30 cellular contexts compared by ENCODE assay signal in genomic region chr15:41856262-41856661, GRCh38.
"Had no signal": no experiment of that assay in that cellular context is flagged by ENCODE, and none has a peak within 500 bp of the region (broad histone marks: within the 10 kb centered on the region; RNA-seq: fewer than 3 reads in every experiment).

No MANE protein-coding gene starts in this region.

- H3K9me3 ChIP-seq: ovary, psoas muscle, right lobe of liver, sigmoid colon, stomach, thoracic aorta, thyroid gland, tibial nerve, upper lobe of left lung, vagina had no signal

- H3K79me2 ChIP-seq: parathyroid adenoma had no signal

- H3K9me3 Mint-ChIP-seq: naive thymus-derived CD4-positive, alpha-beta T cell; natural killer cell; nephron progenitor cell; neural crest cell; stimulated activated effector memory CD8-positive, alpha-beta T cell treated with anti-CD3 and anti-CD28 coated beads, Interleukin-12 subunit alpha, Interleukin-12 subunit beta, amount 100 ng/mL, for 72 hours; stimulated activated naive B cell treated with anti-CD40 and anti-IgM and Interleukin-4, amounts not matched to agents 10 μg/mL and 1 μg/mL and 100 μg/mL, for 72 hours; stimulated activated naive CD8-positive, alpha-beta T cell treated with anti-CD3 and anti-CD28 coated beads, Interleukin-15, Interleukin-2, amounts not matched to agents 100 ng/mL and 50 ng/mL, for 24 hours had no signal

- H2AFZ ChIP-seq: parathyroid adenoma had no signal

- FAIRE-seq: small intestine, urothelium cell line had no signal

- H3K4me1 Mint-ChIP-seq: natural killer cell had no signal

- H3K36me3 Mint-ChIP-seq: naive thymus-derived CD4-positive, alpha-beta T cell; natural killer cell; stimulated activated effector memory CD8-positive, alpha-beta T cell treated with anti-CD3 and anti-CD28 coated beads, Interleukin-12 subunit alpha, Interleukin-12 subunit beta, amount 100 ng/mL, for 72 hours; stimulated activated naive B cell treated with anti-CD40 and anti-IgM and Interleukin-4, amounts not matched to agents 10 μg/mL and 1 μg/mL and 100 μg/mL, for 72 hours had no signal

- H3K36me3 ChIP-seq: ovary, right lobe of liver, sigmoid colon, stomach, thoracic aorta, thyroid gland, upper lobe of left lung, vagina had no signal

- H3K27ac ChIP-seq: ovary, parathyroid adenoma, psoas muscle, right lobe of liver, sigmoid colon, thoracic aorta, tibial nerve, upper lobe of left lung, vagina had no signal

- H3K4me3 ChIP-seq: ovary, psoas muscle, right lobe of liver, sigmoid colon, stomach, thoracic aorta, thyroid gland, tibial nerve, upper lobe of left lung, vagina had no signal

- H3K4me1 ChIP-seq: parathyroid adenoma, psoas muscle, right lobe of liver, sigmoid colon, vagina had no signal

- H3K27me3 ChIP-seq: ovary, right lobe of liver, thyroid gland, upper lobe of left lung, vagina had no signal

- H3K27ac Mint-ChIP-seq: naive thymus-derived CD4-positive, alpha-beta T cell; natural killer cell; progenitor cell of endocrine pancreas; stimulated activated effector memory CD8-positive, alpha-beta T cell treated with anti-CD3 and anti-CD28 coated beads, Interleukin-12 subunit alpha, Interleukin-12 subunit beta, amount 100 ng/mL, for 72 hours; stimulated activated naive B cell treated with anti-CD40 and anti-IgM and Interleukin-4, amounts not matched to agents 10 μg/mL and 1 μg/mL and 100 μg/mL, for 72 hours; stimulated activated naive CD8-positive, alpha-beta T cell treated with anti-CD3 and anti-CD28 coated beads, Interleukin-15, Interleukin-2, amounts not matched to agents 100 ng/mL and 50 ng/mL, for 24 hours had no signal

- DNase-seq: naive thymus-derived CD4-positive, alpha-beta T cell; natural killer cell; occipital lobe; ovary; posterior cingulate gyrus; psoas muscle; right cardiac atrium; right lobe of liver; sigmoid colon; small intestine; stimulated activated CD4-positive, alpha-beta T cell treated with anti-CD3 and anti-CD28 coated beads, Interleukin-15, amount 100 ng/mL, for 24 hours; stimulated activated CD4-positive, alpha-beta T cell treated with anti-CD3 and anti-CD28 coated beads, Interleukin-2, amount 100 ng/mL, for 24 hours; stimulated activated CD4-positive, alpha-beta T cell treated with anti-CD3 and anti-CD28 coated beads, Interleukin-2, amount 100 ng/mL, for 48 hours; stimulated activated CD4-positive, alpha-beta T cell treated with anti-CD3 and anti-CD28 coated beads, Interleukin-4, amount 100 ng/mL, for 24 hours; stimulated activated naive B cell treated with anti-CD40 and anti-IgM and Interleukin-4, amounts not matched to agents 10 μg/mL and 1 μg/mL and 100 μg/mL, for 72 hours; stimulated activated naive CD4-positive, alpha-beta T cell treated with Interleukin-2 at 50 U/mL for 16 hours; stomach; trophoblast cell had no signal

- H3K4me3 Mint-ChIP-seq: naive thymus-derived CD4-positive, alpha-beta T cell; natural killer cell; neural crest cell; stimulated activated effector memory CD8-positive, alpha-beta T cell treated with anti-CD3 and anti-CD28 coated beads, Interleukin-12 subunit alpha, Interleukin-12 subunit beta, amount 100 ng/mL, for 72 hours; stimulated activated naive B cell treated with anti-CD40 and anti-IgM and Interleukin-4, amounts not matched to agents 10 μg/mL and 1 μg/mL and 100 μg/mL, for 72 hours; stimulated activated naive CD8-positive, alpha-beta T cell treated with anti-CD3 and anti-CD28 coated beads, Interleukin-15, Interleukin-2, amounts not matched to agents 100 ng/mL and 50 ng/mL, for 24 hours had no signal

- H3K27me3 Mint-ChIP-seq: naive thymus-derived CD4-positive, alpha-beta T cell; progenitor cell of endocrine pancreas; stimulated activated naive CD8-positive, alpha-beta T cell treated with anti-CD3 and anti-CD28 coated beads, Interleukin-15, Interleukin-2, amounts not matched to agents 100 ng/mL and 50 ng/mL, for 24 hours had no signal

- H3K9ac ChIP-seq: parathyroid adenoma had no signal
